Comparison of ENCODE assay signal across 1 cellular context in genomic region chr5:72160959-72161358, GRCh38.
TF ChIP-seq lines count a peak whose summit lies in the region.

No MANE protein-coding gene starts in this region.

TF ChIP-seq in SK-N-SH treated with all-trans-retinoic acid at 6 μM for 48 hours, 23 proteins besides CTCF, POLR2A, EP300 and RAD21 (continued from another document):
- TF ChIP-seq POU6F1 (CRISPR knock-in tag; IDR thresholded peaks at IDR 0.05; ENCODE audit: borderline replicate concordance, low read depth) (no peak), SNAI2 (CRISPR knock-in tag; IDR thresholded peaks at IDR 0.05) (no peak), CSDC2 (CRISPR knock-in tag; IDR thresholded peaks at IDR 0.05) (no peak), ZFP30 (CRISPR knock-in tag; IDR thresholded peaks at IDR 0.05) (no peak), ESRRG (CRISPR knock-in tag; IDR thresholded peaks at IDR 0.05) (no peak), PATZ1 (CRISPR knock-in tag; IDR thresholded peaks at IDR 0.05; ENCODE audit: borderline replicate concordance) (no peak), TOX (CRISPR knock-in tag; IDR thresholded peaks at IDR 0.05; ENCODE audit: borderline replicate concordance) (no peak)
